Comparison of ENCODE assay signal across 15 cellular contexts in genomic region chr14:70735043-70735442, GRCh38.
A peak's percentile ranks its signal among the peaks of the same experiment; 100 is the strongest.
DNase-seq lines count a peak whose midpoint lies in the region; ATAC-seq and TF ChIP-seq lines count a peak whose summit lies in the region.
"Had no signal": no experiment of that assay in that cellular context is flagged by ENCODE, and none has a peak within 500 bp of the region (broad histone marks: within the 10 kb centered on the region; RNA-seq: fewer than 3 reads in every experiment).

No MANE protein-coding gene starts in this region.

- CTCF ChIA-PET in CD4-positive, alpha-beta T cell (lab: Charles Lee) = no interaction called here

- TF ChIP-seq CTCF in CD4-positive, alpha-beta T cell (IDR thresholded peaks at IDR 0.05) = no peak

- intact Hi-C loops in CD4-positive, alpha-beta T cell (cut with DNase I, micrococcal nuclease) = no loop called here

- H3K27ac ChIP-seq in CD4-positive, alpha-beta T cell (ENCODE audit: low read depth, low read length) = no peak overlapping the region
- H3K27ac ChIP-seq: gastrocnemius medialis had no signal

- no peaks in the 10 kb centered on the region for H3K27me3 Mint-ChIP-seq in CD4-positive, alpha-beta T cell
- H3K27me3 Mint-ChIP-seq: activated naive CD8-positive, alpha-beta T cell treated with anti-CD3 and anti-CD28 coated beads, Interleukin-2, amount 50 U/mL, for 24 hours had no signal

- peak; percentile 39 for ATAC-seq in SK-N-SH treated with all-trans-retinoic acid at 6 μM for 48 hours
- ATAC-seq in CD4-positive, alpha-beta T cell (ENCODE audit: poor library complexity) = no peak
- ATAC-seq in activated naive CD4-positive, alpha-beta T cell treated with anti-CD3 and anti-CD28 coated beads, Interleukin-2, amount 50 U/mL, for 72 hours = no peak
- ATAC-seq: activated naive CD8-positive, alpha-beta T cell treated with anti-CD3 and anti-CD28 coated beads, Interleukin-2, amount 50 U/mL, for 24 hours; activated T-cell treated with anti-CD3 and anti-CD28 coated beads, Interleukin-2, amount 50 U/mL, for 4 hours; gastrocnemius medialis had no signal

- H3K36me3 Mint-ChIP-seq in CD4-positive, alpha-beta T cell (ENCODE audit: low read depth) = peaks cover 47% of the 10 kb centered on the region
- peaks cover 0 to 6% of the 10 kb centered on the region in 2 donors for H3K36me3 Mint-ChIP-seq in activated naive CD4-positive, alpha-beta T cell treated with anti-CD3 and anti-CD28 coated beads, Interleukin-2, amount 50 U/mL, for 72 hours

- DNase-seq in NCI-H2227 (lab: John Stamatoyannopoulos, UW; ENCODE audit: unreplicated experiment) (peak; percentile 31), NCI-H2227 treated with DMSO at 0.1 percent for 48 hours (lab: John Stamatoyannopoulos, UW) (no peak), NCI-H2171 (lab: John Stamatoyannopoulos, UW) (peak; percentile 97), NCI-H1436 treated with DMSO at 0.1 percent for 48 hours (lab: John Stamatoyannopoulos, UW) (no peak), GF-D8 (lab: John Stamatoyannopoulos, UW) (no peak)
- no peak for DNase-seq in CD4-positive, alpha-beta T cell
- DNase-seq in activated naive CD4-positive, alpha-beta T cell treated with anti-CD3 and anti-CD28 coated beads, Interleukin-2, amount 50 U/mL, for 72 hours (ENCODE audit: low spot score in 2 of 2) = no peak
- DNase-seq: activated CD4-positive, alpha-beta T cell treated with anti-CD3 and anti-CD28 coated beads, Interleukin-2, amount 50 U/mL, for 4 hours; activated naive CD8-positive, alpha-beta T cell treated with anti-CD3 and anti-CD28 coated beads, Interleukin-2, amount 50 U/mL, for 24 hours; activated T-cell treated with anti-CD3 and anti-CD28 coated beads, Interleukin-2, amount 50 U/mL, for 4 hours; caudate nucleus; gastrocnemius medialis; mammary epithelial cell; MG63 had no signal

- H3K27ac Mint-ChIP-seq in CD4-positive, alpha-beta T cell = no peak overlapping the region
- no peak overlapping the region for H3K27ac Mint-ChIP-seq in activated naive CD4-positive, alpha-beta T cell treated with anti-CD3 and anti-CD28 coated beads, Interleukin-2, amount 50 U/mL, for 72 hours
- H3K27ac Mint-ChIP-seq: activated naive CD8-positive, alpha-beta T cell treated with anti-CD3 and anti-CD28 coated beads, Interleukin-2, amount 50 U/mL, for 24 hours had no signal

- H3K27me3 ChIP-seq in CD4-positive, alpha-beta T cell (ENCODE audit: control insufficient read depth, insufficient read depth, low read length) = no peaks in the 10 kb centered on the region
- H3K27me3 ChIP-seq: gastrocnemius medialis, MG63 had no signal

- H3K9me3 ChIP-seq in CD4-positive, alpha-beta T cell (ENCODE audit: control insufficient read depth, low read length) = no peaks in the 10 kb centered on the region
- H3K9me3 ChIP-seq: gastrocnemius medialis, MG63 had no signal

- no peaks in the 10 kb centered on the region for H3K4me1 Mint-ChIP-seq in CD4-positive, alpha-beta T cell (ENCODE audit: low read depth)
- H3K4me1 Mint-ChIP-seq: activated naive CD8-positive, alpha-beta T cell treated with anti-CD3 and anti-CD28 coated beads, Interleukin-2, amount 50 U/mL, for 24 hours had no signal

- H3K9me3 Mint-ChIP-seq in CD4-positive, alpha-beta T cell = no peaks in the 10 kb centered on the region
- H3K9me3 Mint-ChIP-seq in activated naive CD4-positive, alpha-beta T cell treated with anti-CD3 and anti-CD28 coated beads, Interleukin-2, amount 50 U/mL, for 72 hours = no peaks in the 10 kb centered on the region
- H3K9me3 Mint-ChIP-seq: activated naive CD8-positive, alpha-beta T cell treated with anti-CD3 and anti-CD28 coated beads, Interleukin-2, amount 50 U/mL, for 24 hours; activated T-cell treated with anti-CD3 and anti-CD28 coated beads, Interleukin-2, amount 50 U/mL, for 4 hours had no signal

- H3K4me3 Mint-ChIP-seq in CD4-positive, alpha-beta T cell = no peak overlapping the region
- H3K4me3 Mint-ChIP-seq: activated naive CD8-positive, alpha-beta T cell treated with anti-CD3 and anti-CD28 coated beads, Interleukin-2, amount 50 U/mL, for 24 hours; activated T-cell treated with anti-CD3 and anti-CD28 coated beads, Interleukin-2, amount 50 U/mL, for 4 hours had no signal

- POLR2A ChIA-PET in CD4-positive, alpha-beta T cell (lab: Charles Lee) = interaction anchor here (0.6 kb wide), 1 partner anchor 28 kb away, joined by 3 read pairs; no protein-coding TSS in a partner anchor

TF ChIP-seq in SK-N-SH treated with all-trans-retinoic acid at 6 μM for 48 hours, 23 proteins besides CTCF, POLR2A, EP300 and RAD21:
- TF ChIP-seq ISL1 (CRISPR knock-in tag; IDR thresholded peaks at IDR 0.05) (peak; percentile 28; the same call in 1 of the 2 replicates), GLIS3 (CRISPR knock-in tag; IDR thresholded peaks at IDR 0.05) (no peak), ZNF70 (CRISPR knock-in tag; IDR thresholded peaks at IDR 0.05) (peak; percentile 91)
TF ChIP-seq in SK-N-SH treated with all-trans-retinoic acid at 6 μM for 48 hours: peak in this region for 2.

Comparison
In these comparisons a context has a peak if more than half of its experiments do, and no peak if none do; other contexts are left out.
1. DNase-seq: peak in NCI-H2227 (single experiment) and NCI-H2171 (single experiment); none in NCI-H2227 treated with DMSO at 0.1 percent for 48 hours (single experiment), CD4-positive, alpha-beta T cell (0 of 10), NCI-H1436 treated with DMSO at 0.1 percent for 48 hours (single experiment), activated naive CD4-positive, alpha-beta T cell treated with anti-CD3 and anti-CD28 coated beads, Interleukin-2, amount 50 U/mL, for 72 hours (0 of 2) and GF-D8 (single experiment).